ENCODE assay signal across 18 cellular contexts in genomic region chr13:40439928-40440327, GRCh38.
DNase-seq lines count a peak whose midpoint lies in the region; ATAC-seq and TF ChIP-seq lines count a peak whose summit lies in the region.
"Had no signal": no experiment of that assay in that cellular context is flagged by ENCODE, and none has a peak within 500 bp of the region (broad histone marks: within the 10 kb centered on the region; RNA-seq: fewer than 3 reads in every experiment).

No MANE protein-coding gene starts in this region.

- no peaks in the 10 kb centered on the region for H3K36me3 ChIP-seq in naive thymus-derived CD4-positive, alpha-beta T cell (ENCODE audit: control insufficient read depth in 2 of 3, insufficient read depth in 3 of 3, low read length in 3 of 3)
- no peaks in the 10 kb centered on the region for H3K36me3 ChIP-seq in thoracic aorta
- H3K36me3 ChIP-seq: SJSA1 had no signal

- in situ Hi-C loops in SK-MEL-5 (cut with HindIII; ENCODE audit: low pct_unique_long_range_greater_than_20kb, low sequenced_read_pairs) = no loop called here

- H3K9me3 Mint-ChIP-seq in naive thymus-derived CD4-positive, alpha-beta T cell = no peaks in the 10 kb centered on the region
- H3K9me3 Mint-ChIP-seq in activated T-cell treated with anti-CD3 and anti-CD28 coated beads, Interleukin-2, amount 50 U/mL, for 24 hours = no peaks in the 10 kb centered on the region
- H3K9me3 Mint-ChIP-seq: CD8-positive, alpha-beta T cell had no signal

- no peaks in the 10 kb centered on the region for H3K9me3 ChIP-seq in naive thymus-derived CD4-positive, alpha-beta T cell (ENCODE audit: control insufficient read depth in 2 of 3, low read length in 3 of 3)
- no peaks in the 10 kb centered on the region for H3K9me3 ChIP-seq in thoracic aorta
- H3K9me3 ChIP-seq: SJSA1 had no signal

- TF ChIP-seq CTCF in fibroblast of mammary gland (conservative IDR thresholded peaks at IDR 0.05; ENCODE audit: control insufficient read depth, insufficient read depth, low read depth, low read length) (no peak), thoracic aorta (IDR thresholded peaks at IDR 0.05) (no peak)

- no peaks in the 10 kb centered on the region for H3K36me3 Mint-ChIP-seq in naive thymus-derived CD4-positive, alpha-beta T cell
- no peaks in the 10 kb centered on the region for H3K36me3 Mint-ChIP-seq in activated T-cell treated with anti-CD3 and anti-CD28 coated beads, Interleukin-2, amount 50 U/mL, for 24 hours (ENCODE audit: low read depth)
- H3K36me3 Mint-ChIP-seq: CD8-positive, alpha-beta T cell had no signal

- H3K4me3 ChIP-seq in fibroblast of mammary gland (ENCODE audit: control insufficient read depth, low read depth, low read length) (no peak overlapping the region), thoracic aorta (peak overlapping the region; percentile 31)
- H3K4me3 ChIP-seq in naive thymus-derived CD4-positive, alpha-beta T cell (ENCODE audit: low read length) = no peak overlapping the region
- H3K4me3 ChIP-seq: SJSA1 had no signal

- peak; percentile 20 for DNase-seq in SK-MEL-5 (ENCODE audit: low read depth, low spot score)
- DNase-seq in fibroblast of mammary gland (ENCODE audit: low read depth) = peak; percentile 18
- DNase-seq in naive thymus-derived CD4-positive, alpha-beta T cell = no peak
- no peak for DNase-seq in thoracic aorta (ENCODE audit: low spot score)
- DNase-seq in NCI-H748 treated with DMSO at 0.1 percent for 48 hours (lab: John Stamatoyannopoulos, UW) = no peak
- no peak for DNase-seq in cerebellar nuclear complex (lab: John Stamatoyannopoulos, UW)
- DNase-seq in activated T-cell treated with anti-CD3 and anti-CD28 coated beads, Interleukin-2, amount 50 U/mL, for 24 hours = no peak
- no peak for DNase-seq in epidermal melanocyte (ENCODE audit: insufficient read length, low spot score)
- DNase-seq: activated naive CD4-positive, alpha-beta T cell treated with anti-CD3 and anti-CD28 coated beads, Interleukin-2, amount 50 U/mL, for 16 hours; CD8-positive, alpha-beta T cell; GM23248; KBM-7; mesendoderm; NCI-H1930; occipital lobe; stimulated activated CD4-positive, alpha-beta T cell treated with anti-CD3 and anti-CD28 coated beads, Interleukin-2, amount 100 ng/mL, for 24 hours had no signal

- ATAC-seq in naive thymus-derived CD4-positive, alpha-beta T cell = no peak
- ATAC-seq in thoracic aorta (ENCODE audit: insufficient number of reproducible peaks, low FRiP score, low read depth) = no peak
- ATAC-seq: CD8-positive, alpha-beta T cell had no signal

- H3K27ac Mint-ChIP-seq in naive thymus-derived CD4-positive, alpha-beta T cell = peak overlapping the region in 4 of 9 donors; percentile 85 to 96 (median 88)
- H3K27ac Mint-ChIP-seq in activated T-cell treated with anti-CD3 and anti-CD28 coated beads, Interleukin-2, amount 50 U/mL, for 24 hours = no peak overlapping the region

- no peaks in the 10 kb centered on the region for H3K27me3 ChIP-seq in naive thymus-derived CD4-positive, alpha-beta T cell (ENCODE audit: control insufficient read depth in 2 of 2, insufficient read depth in 2 of 2, low read length in 2 of 2)
- no peaks in the 10 kb centered on the region for H3K27me3 ChIP-seq in thoracic aorta (replicated peaks; ENCODE audit: insufficient read depth)
- H3K27me3 ChIP-seq: SJSA1 had no signal

- no peak overlapping the region for H3K27ac ChIP-seq in naive thymus-derived CD4-positive, alpha-beta T cell (ENCODE audit: low read depth, low read length)
- peak overlapping the region; percentile 49 to 53 for H3K27ac ChIP-seq in thoracic aorta
- H3K27ac ChIP-seq: epithelial cell of prostate, GM23248, SJSA1 had no signal

- CTCF ChIA-PET in naive thymus-derived CD4-positive, alpha-beta T cell (lab: Charles Lee) = no interaction called here

- POLR2A ChIA-PET in naive thymus-derived CD4-positive, alpha-beta T cell (lab: Charles Lee) = interaction anchor here (0.9 to 1.5 kb wide), 5 partner anchors 14 to 226 kb away, joined by 3 to 4 read pairs (median 4); no protein-coding TSS in a partner anchor

- H3K4me1 Mint-ChIP-seq in naive thymus-derived CD4-positive, alpha-beta T cell = peaks cover 17 to 44% (median 40%) of the 10 kb centered on the region in 7 donors
- H3K4me1 Mint-ChIP-seq in activated T-cell treated with anti-CD3 and anti-CD28 coated beads, Interleukin-2, amount 50 U/mL, for 24 hours (ENCODE audit: low read depth) = peaks cover 38% of the 10 kb centered on the region

- peak overlapping the region in 7 of 10 donors; percentile 50 to 87 (median 82) for H3K4me3 Mint-ChIP-seq in naive thymus-derived CD4-positive, alpha-beta T cell
- H3K4me3 Mint-ChIP-seq in activated T-cell treated with anti-CD3 and anti-CD28 coated beads, Interleukin-2, amount 50 U/mL, for 24 hours = no peak overlapping the region

- intact Hi-C loops in naive thymus-derived CD4-positive, alpha-beta T cell (cut with micrococcal nuclease) = loop anchor here (1.0 to 5.0 kb wide), 6 partner anchors 45 to 253 kb away; partner anchors contain the start of gene FOXO1 (in 1 of the 2)

- peaks cover 6 to 30% of the 10 kb centered on the region in 2 donors for H3K4me1 ChIP-seq in naive thymus-derived CD4-positive, alpha-beta T cell (ENCODE audit: control insufficient read depth in 2 of 2, insufficient read depth in 2 of 2, low read length in 2 of 2)
- peaks cover 16 to 45% of the 10 kb centered on the region in 2 donors for H3K4me1 ChIP-seq in thoracic aorta (ENCODE audit: control insufficient read depth in 1 of 2, low read depth in 2 of 2)

- no peaks in the 10 kb centered on the region for H3K27me3 Mint-ChIP-seq in naive thymus-derived CD4-positive, alpha-beta T cell
- no peaks in the 10 kb centered on the region for H3K27me3 Mint-ChIP-seq in activated T-cell treated with anti-CD3 and anti-CD28 coated beads, Interleukin-2, amount 50 U/mL, for 24 hours

Comparison
In these comparisons a context has a peak if more than half of its experiments do, and no peak if none do; other contexts are left out.
1. DNase-seq: peak in SK-MEL-5 (single experiment) and fibroblast of mammary gland (single experiment); none in naive thymus-derived CD4-positive, alpha-beta T cell (0 of 9), thoracic aorta (single experiment), NCI-H748 treated with DMSO at 0.1 percent for 48 hours (single experiment), cerebellar nuclear complex (0 of 2), activated T-cell treated with anti-CD3 and anti-CD28 coated beads, Interleukin-2, amount 50 U/mL, for 24 hours (single experiment) and epidermal melanocyte (single experiment).